Comparison of ENCODE assay signal across 8 cellular contexts in genomic region chrX:97685753-97686152, GRCh38.
DNase-seq lines count a peak whose midpoint lies in the region; ATAC-seq, FAIRE-seq and TF ChIP-seq lines count a peak whose summit lies in the region.

No MANE protein-coding gene starts in this region.

- CTCF ChIA-PET in PC-9 (lab: Charles Lee) = interaction anchor here (0.7 kb wide), 1 partner anchor 1012 kb away, joined by 3 read pairs; no protein-coding TSS in a partner anchor

- 51 to 60% (median 57%) methylated on average over 4 of the region's 4 CpGs for WGBS in stomach, 5 donors

- H3F3A ChIP-seq in PC-9 (ENCODE audit: insufficient read depth, low read depth) = no peaks in the 10 kb centered on the region

- POLR2A ChIA-PET in PC-9 (lab: Charles Lee; ENCODE audit: unreplicated experiment) = no interaction called here

- DNase-seq in AG20443 (ENCODE audit: low spot score) (peak; percentile 25), GM12892 (ENCODE audit: insufficient read length) (no peak), PC-9 (peak in 1 of 2 experiments; percentile 8), fibroblast of gingiva (ENCODE audit: low read depth) (peak; percentile 12), stomach (no peak), NCI-H128 (lab: John Stamatoyannopoulos, UW; ENCODE audit: unreplicated experiment) (no peak)
- DNase-seq in activated CD4-positive, CD25-positive, alpha-beta regulatory T cell treated with anti-CD3 and anti-CD28 coated beads, Interleukin-2, amount 50 U/mL, for 72 hours = no peak

- no TSS peak for BruUV-seq in PC-9 (replicated peaks; lab: Mats Ljungman, UMichigan)

- no peaks in the 10 kb centered on the region for H3K9me3 ChIP-seq in PC-9 (ENCODE audit: insufficient read depth, low read depth)
- no peaks in the 10 kb centered on the region for H3K9me3 ChIP-seq in stomach

- no peak for TF ChIP-seq POLR2A in GM12892 (IDR thresholded peaks at IDR 0.05; ENCODE audit: low read depth, low read length)
- no peak for TF ChIP-seq POLR2A in stomach (IDR thresholded peaks at IDR 0.05)

- no peaks in the 10 kb centered on the region for H3K36me3 ChIP-seq in PC-9 (ENCODE audit: low read depth)
- H3K36me3 ChIP-seq in stomach = no peaks in the 10 kb centered on the region

- H3K4me3 ChIP-seq in PC-9 = no peak overlapping the region
- H3K4me3 ChIP-seq in stomach = no peak overlapping the region

- H2AFZ ChIP-seq in PC-9 = no peak overlapping the region

- no peaks in the 10 kb centered on the region for H3K9me2 ChIP-seq in PC-9 (ENCODE audit: insufficient read depth)

- no peaks in the 10 kb centered on the region for H3K79me2 ChIP-seq in PC-9 (ENCODE audit: low read depth)

- TF ChIP-seq CTCF in PC-9 (conservative IDR thresholded peaks at IDR 0.05) (peak; percentile 77), stomach (IDR thresholded peaks at IDR 0.05) (peak in 4 of 7 experiments; percentile 9 to 33 (median 30))

- peak; percentile 60 for ATAC-seq in HG03432 (IDR thresholded peaks at IDR 0.05; ENCODE audit: unreplicated experiment)

- H3K4me1 ChIP-seq in PC-9 (replicated peaks; ENCODE audit: insufficient read depth) (no peaks in the 10 kb centered on the region), stomach (no peaks in the 10 kb centered on the region)

- TF ChIP-seq EP300 in stomach (IDR thresholded peaks at IDR 0.05) = no peak

- peak; percentile 51 for FAIRE-seq in GM12892 (lab: Jason Lieb, UNC)

- intact Hi-C loops in PC-9 (cut with micrococcal nuclease; ENCODE audit: unreplicated experiment) (loop anchor here (5.0 to 10.0 kb wide), 2 partner anchors 238 to 661 kb away; no protein-coding TSS in a partner anchor), stomach (cut with DNase I; ENCODE audit: low total_unique reads) (no loop called here)

- H3K27me3 ChIP-seq in PC-9 (ENCODE audit: insufficient read depth, low read depth) = no peaks in the 10 kb centered on the region
- H3K27me3 ChIP-seq in stomach = no peaks in the 10 kb centered on the region

- H3K4me2 ChIP-seq in PC-9 = no peak overlapping the region

- no peaks in the 10 kb centered on the region for H4K20me1 ChIP-seq in PC-9 (ENCODE audit: insufficient read depth)

- no peak overlapping the region for H3K27ac ChIP-seq in PC-9
- no peak overlapping the region for H3K27ac ChIP-seq in stomach

Comparison
In these comparisons a context has a peak if more than half of its experiments do, and no peak if none do; other contexts are left out.
1. DNase-seq: peak in AG20443 (single experiment) and fibroblast of gingiva (single experiment); none in GM12892 (single experiment), stomach (single experiment), activated CD4-positive, CD25-positive, alpha-beta regulatory T cell treated with anti-CD3 and anti-CD28 coated beads, Interleukin-2, amount 50 U/mL, for 72 hours (single experiment) and NCI-H128 (single experiment).